Comparison of ENCODE assay signal across 14 cellular contexts in the genomic region with DNA sequence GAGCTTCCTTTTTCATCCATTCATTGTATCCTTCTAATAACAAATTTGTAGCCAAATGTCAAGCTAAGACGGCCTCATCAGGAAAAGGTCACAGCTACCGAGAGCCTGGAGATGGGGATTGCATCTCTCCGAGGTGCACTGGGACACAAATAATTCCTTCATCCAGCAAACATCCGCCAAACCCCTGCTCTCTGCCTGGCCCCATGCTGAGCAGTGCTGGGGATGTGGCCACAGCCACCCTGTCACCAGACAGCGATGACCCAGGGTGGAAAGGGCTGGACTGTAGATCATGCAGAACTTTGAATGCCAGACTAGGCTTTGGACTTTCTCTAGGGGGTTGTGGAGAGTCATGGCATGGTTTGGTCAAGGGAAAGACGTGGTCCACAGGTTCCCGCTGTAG. TPM values are rescaled to one million over a fixed set of nuclear protein-coding genes. Genes with fewer than 3 reads are reported as not detected.
A peak's percentile ranks its signal among the peaks of the same experiment; 100 is the strongest.
DNase-seq lines count a peak whose midpoint lies in the region; ATAC-seq, FAIRE-seq and TF ChIP-seq lines count a peak whose summit lies in the region.
"Had no signal": no experiment of that assay in that cellular context is flagged by ENCODE, and none has a peak within 500 bp of the region (broad histone marks: within the 10 kb centered on the region; RNA-seq: fewer than 3 reads in every experiment).

No MANE protein-coding gene starts in this region.

- H3K4me3 ChIP-seq in CD4-positive, alpha-beta memory T cell (ENCODE audit: low read length in 2 of 2) = no peak overlapping the region
- no peak overlapping the region for H3K4me3 ChIP-seq in H7 (ENCODE audit: insufficient read depth, low read depth, low read length)

- intact Hi-C loops in CD4-positive, alpha-beta memory T cell (cut with micrococcal nuclease) = loop anchor here (5.0 kb wide), 3 partner anchors 109 to 514 kb away; partner anchors contain the start of genes BCL3, POLR1G, PPP1R13L and RELB

- H3K4me1 Mint-ChIP-seq in CD4-positive, alpha-beta memory T cell = peaks cover 19 to 35% (median 27%) of the 10 kb centered on the region in 4 donors
- H3K4me1 Mint-ChIP-seq in HFFc6 (ENCODE audit: low read depth) (peaks cover 32% of the 10 kb centered on the region), naive B cell (peaks cover 33 to 40% (median 39%) of the 10 kb centered on the region in 3 donors)
- peaks cover 38% of the 10 kb centered on the region for H3K4me1 Mint-ChIP-seq in activated CD8-positive, alpha-beta T cell treated with anti-CD3 and anti-CD28 coated beads, Interleukin-2, amount 10 ng/mL, durations not matched to agents 7 days and 5 days (ENCODE audit: low read depth)

- POLR2A ChIA-PET in CD4-positive, alpha-beta memory T cell (lab: Charles Lee; ENCODE audit: partially characterized antibody) = no interaction called here
- POLR2A ChIA-PET in activated CD8-positive, alpha-beta T cell treated with anti-CD3 and anti-CD28 coated beads, Interleukin-2, amount 10 ng/mL, durations not matched to agents 7 days and 5 days (lab: Charles Lee) = interaction anchor here (1.2 kb wide), 1 partner anchor 13 kb away, joined by 5 read pairs; the partner anchor contains the start of gene APOE

- peaks cover 22% of the 10 kb centered on the region for H3K4me1 ChIP-seq in CD4-positive, alpha-beta memory T cell (ENCODE audit: insufficient read depth, low read length)

- no peak overlapping the region for H3K27ac ChIP-seq in CD4-positive, alpha-beta memory T cell (ENCODE audit: low read depth, low read length)
- H3K27ac ChIP-seq: cardiac muscle cell, spleen had no signal

- peaks cover 29 to 43% of the 10 kb centered on the region in 2 donors for H3K36me3 Mint-ChIP-seq in CD4-positive, alpha-beta memory T cell
- peaks cover 45% of the 10 kb centered on the region for H3K36me3 Mint-ChIP-seq in HFFc6 (ENCODE audit: low read depth)
- peaks cover 49% of the 10 kb centered on the region for H3K36me3 Mint-ChIP-seq in activated CD8-positive, alpha-beta T cell treated with anti-CD3 and anti-CD28 coated beads, Interleukin-2, amount 10 ng/mL, durations not matched to agents 7 days and 5 days (ENCODE audit: low read depth)
- H3K36me3 Mint-ChIP-seq in naive B cell = peaks cover 0 to 17% of the 10 kb centered on the region in 2 donors

- FAIRE-seq in D721Med (lab: Jason Lieb, UNC) = no peak

- peaks cover 38% of the 10 kb centered on the region for H3K36me3 ChIP-seq in CD4-positive, alpha-beta memory T cell (ENCODE audit: insufficient read depth, low read length)
- peaks cover 41% of the 10 kb centered on the region for H3K36me3 ChIP-seq in H7 (replicated peaks; ENCODE audit: control insufficient read depth, insufficient read depth, low read length)

- H3K4me3 Mint-ChIP-seq in CD4-positive, alpha-beta memory T cell = peak overlapping the region; percentile 52 to 94 (median 82)
- H3K4me3 Mint-ChIP-seq in HFFc6 (peak overlapping the region; percentile 91), naive B cell (peak overlapping the region; percentile 57 to 95 (median 86))
- peak overlapping the region; percentile 92 for H3K4me3 Mint-ChIP-seq in activated CD8-positive, alpha-beta T cell treated with anti-CD3 and anti-CD28 coated beads, Interleukin-2, amount 10 ng/mL, durations not matched to agents 7 days and 5 days

- no peaks in the 10 kb centered on the region for H3K27me3 Mint-ChIP-seq in CD4-positive, alpha-beta memory T cell
- H3K27me3 Mint-ChIP-seq in HFFc6 (ENCODE audit: insufficient read depth) = peaks cover 8% of the 10 kb centered on the region
- no peaks in the 10 kb centered on the region for H3K27me3 Mint-ChIP-seq in activated CD8-positive, alpha-beta T cell treated with anti-CD3 and anti-CD28 coated beads, Interleukin-2, amount 10 ng/mL, durations not matched to agents 7 days and 5 days (ENCODE audit: low read depth)
- H3K27me3 Mint-ChIP-seq in naive B cell = no peaks in the 10 kb centered on the region

- ATAC-seq in activated CD8-positive, alpha-beta T cell treated with anti-CD3 and anti-CD28 coated beads, Interleukin-2, amount 10 ng/mL, durations not matched to agents 7 days and 5 days = no peak
- no peak for ATAC-seq in naive B cell (ENCODE audit: low read depth in 2 of 2)

- TF ChIP-seq CTCF in HFFc6 (IDR thresholded peaks at IDR 0.05) = no peak
- no peak for TF ChIP-seq CTCF in D721Med (IDR thresholded peaks at IDR 0.05; ENCODE audit: insufficient read depth, missing control alignments)

- peaks cover 0 to 6% (median 0%) of the 10 kb centered on the region in 8 donors for H3K9me3 Mint-ChIP-seq in CD4-positive, alpha-beta memory T cell
- H3K9me3 Mint-ChIP-seq in HFFc6 (no peaks in the 10 kb centered on the region), naive B cell (peaks cover 0 to 4% (median 0%) of the 10 kb centered on the region in 7 donors)
- no peaks in the 10 kb centered on the region for H3K9me3 Mint-ChIP-seq in activated CD8-positive, alpha-beta T cell treated with anti-CD3 and anti-CD28 coated beads, Interleukin-2, amount 10 ng/mL, durations not matched to agents 7 days and 5 days (ENCODE audit: insufficient read depth)

- CTCF ChIA-PET in CD4-positive, alpha-beta memory T cell (lab: Charles Lee; ENCODE audit: partially characterized antibody) = interaction anchor here (1.0 to 1.5 kb wide), 3 partner anchors 10 to 59 kb away, joined by 3 to 5 read pairs (median 4); no protein-coding TSS in a partner anchor
- CTCF ChIA-PET in activated CD8-positive, alpha-beta T cell treated with anti-CD3 and anti-CD28 coated beads, Interleukin-2, amount 10 ng/mL, durations not matched to agents 7 days and 5 days (lab: Charles Lee) = interaction anchor here (0.7 to 1.6 kb wide), 3 partner anchors 10 to 238 kb away, joined by 3 to 4 read pairs (median 3); no protein-coding TSS in a partner anchor

- H3K27me3 ChIP-seq in CD4-positive, alpha-beta memory T cell (ENCODE audit: insufficient read depth, low read length) = no peaks in the 10 kb centered on the region
- no peaks in the 10 kb centered on the region for H3K27me3 ChIP-seq in H7 (ENCODE audit: control insufficient read depth, insufficient read depth, low read length)
- H3K27me3 ChIP-seq: cardiac muscle cell, spleen had no signal

- no peak for DNase-seq in CD4-positive, alpha-beta memory T cell
- DNase-seq in HFFc6 (no peak), naive B cell (no peak), D721Med (ENCODE audit: insufficient read length, low spot score) (no peak), NCI-H1105 (lab: John Stamatoyannopoulos, UW) (no peak), H7 (no peak), Ammon's horn (ENCODE audit: low spot score) (no peak)
- DNase-seq in activated CD8-positive, alpha-beta T cell treated with anti-CD3 and anti-CD28 coated beads, Interleukin-2, amount 10 ng/mL, durations not matched to agents 7 days and 5 days = no peak
- DNase-seq: NCI-H1105 treated with DMSO at 0.1 percent for 48 hours; NCI-H526 treated with DMSO at 0.1 percent for 48 hours; spleen; stimulated activated CD8-positive, alpha-beta memory T cell treated with anti-CD3 and anti-CD28 coated beads, Interleukin-4, amount 100 ng/mL, for 48 hours had no signal

- no peaks in the 10 kb centered on the region for H3K9me3 ChIP-seq in CD4-positive, alpha-beta memory T cell (ENCODE audit: control insufficient read depth in 1 of 2, low read length in 2 of 2)
- H3K9me3 ChIP-seq: spleen had no signal

- peak overlapping the region in 6 of 7 donors; percentile 53 to 93 (median 67) for H3K27ac Mint-ChIP-seq in CD4-positive, alpha-beta memory T cell
- H3K27ac Mint-ChIP-seq in HFFc6 (peak overlapping the region; percentile 79), naive B cell (peak overlapping the region in 4 of 6 donors; percentile 21 to 80 (median 46))
- H3K27ac Mint-ChIP-seq in activated CD8-positive, alpha-beta T cell treated with anti-CD3 and anti-CD28 coated beads, Interleukin-2, amount 10 ng/mL, durations not matched to agents 7 days and 5 days = peak overlapping the region; percentile 94

RNA-seq across cellular contexts. Expression of gene TOMM40, which starts 1.9 kb away (rescaled TPM):
- total RNA-seq in CD4-positive, alpha-beta memory T cell = 10 to 100 TPM; 32.8 to 34.6 TPM
- 10 to 100 TPM; 30.9 to 43.6 TPM for polyA plus RNA-seq in CD4-positive, alpha-beta memory T cell
- total RNA-seq in HFFc6 (2021; fragmentation: NEBNext Ultra II Directional; extraction: Animal tissue kit (Norgen Biotek cat#: 25700)) = 100 to 1,000 TPM in 1 of 6 experiments, 10 to 100 TPM in 5; 79.8 to 107 (median 92.2) TPM
- total RNA-seq in activated CD8-positive, alpha-beta T cell treated with anti-CD3 and anti-CD28 coated beads, Interleukin-2, amount 10 ng/mL, durations not matched to agents 7 days and 5 days = 10 to 100 TPM; 84.5 to 88.4 TPM
- 10 to 100 TPM; 21.3 to 36.2 (median 25.8) TPM for polyA plus RNA-seq in naive B cell (ENCODE audit: low read depth in 6 of 6)
- 160 and 204 TPM in 2 replicates for total RNA-seq in H7 (2014; rRNA removed; shearing (Covaris generic))

RNA-seq across cellular contexts. Expression of gene APOE, which starts 12.7 kb away (rescaled TPM):
- total RNA-seq in CD4-positive, alpha-beta memory T cell = 10 to 100 TPM in 1 of 2 experiments, 1 to 10 TPM in 1; 9.0 to 11.9 TPM
- polyA plus RNA-seq in CD4-positive, alpha-beta memory T cell = not detected
- 1 to 10 TPM; 1.9 to 6.5 (median 2.5) TPM for total RNA-seq in HFFc6 (2021; fragmentation: NEBNext Ultra II Directional; extraction: Animal tissue kit (Norgen Biotek cat#: 25700))
- under 1 TPM; 0.68 to 0.89 TPM for total RNA-seq in activated CD8-positive, alpha-beta T cell treated with anti-CD3 and anti-CD28 coated beads, Interleukin-2, amount 10 ng/mL, durations not matched to agents 7 days and 5 days
- not detected for polyA plus RNA-seq in naive B cell (ENCODE audit: low read depth in 6 of 6)
- total RNA-seq in H7 (2014; rRNA removed; shearing (Covaris generic)) = 826 and 994 TPM in 2 replicates

RNA-seq across cellular contexts. Expression of gene APOC1, which starts 21.5 kb away (rescaled TPM):
- total RNA-seq in CD4-positive, alpha-beta memory T cell = 1 to 10 TPM; 6.4 to 7.0 TPM
- not detected for polyA plus RNA-seq in CD4-positive, alpha-beta memory T cell
- total RNA-seq in HFFc6 (2021; fragmentation: NEBNext Ultra II Directional; extraction: Animal tissue kit (Norgen Biotek cat#: 25700)) = 1 to 10 TPM in 5 of 6 experiments, not detected in 1; 1.4 to 6.8 (median 2.4) TPM
- not detected for total RNA-seq in activated CD8-positive, alpha-beta T cell treated with anti-CD3 and anti-CD28 coated beads, Interleukin-2, amount 10 ng/mL, durations not matched to agents 7 days and 5 days
- polyA plus RNA-seq in naive B cell (ENCODE audit: low read depth in 6 of 6) = not detected
- 65.6 and 139 TPM in 2 replicates for total RNA-seq in H7 (2014; rRNA removed; shearing (Covaris generic))

RNA-seq across cellular contexts. Expression of gene NECTIN2, which starts 46.8 kb away (rescaled TPM):
- total RNA-seq in CD4-positive, alpha-beta memory T cell = 1 to 10 TPM in 1 of 2 experiments, under 1 TPM in 1; 0.84 to 1.7 TPM
- under 1 TPM in 1 of 2 donors, not detected in 1; 0.11 TPM for polyA plus RNA-seq in CD4-positive, alpha-beta memory T cell
- total RNA-seq in HFFc6 (2021; fragmentation: NEBNext Ultra II Directional; extraction: Animal tissue kit (Norgen Biotek cat#: 25700)) = 100 to 1,000 TPM; 126 to 152 (median 148) TPM
- total RNA-seq in activated CD8-positive, alpha-beta T cell treated with anti-CD3 and anti-CD28 coated beads, Interleukin-2, amount 10 ng/mL, durations not matched to agents 7 days and 5 days = under 1 TPM; 0.26 to 0.31 TPM
- not detected for polyA plus RNA-seq in naive B cell (ENCODE audit: low read depth in 6 of 6)
- 152 and 207 TPM in 2 replicates for total RNA-seq in H7 (2014; rRNA removed; shearing (Covaris generic))

RNA-seq across cellular contexts. Expression of gene APOC4, which starts 49.1 kb away (rescaled TPM):
- not detected for total RNA-seq in CD4-positive, alpha-beta memory T cell
- polyA plus RNA-seq in CD4-positive, alpha-beta memory T cell = not detected
- total RNA-seq in HFFc6 (2021; fragmentation: NEBNext Ultra II Directional; extraction: Animal tissue kit (Norgen Biotek cat#: 25700)) = not detected
- total RNA-seq in activated CD8-positive, alpha-beta T cell treated with anti-CD3 and anti-CD28 coated beads, Interleukin-2, amount 10 ng/mL, durations not matched to agents 7 days and 5 days = not detected
- polyA plus RNA-seq in naive B cell (ENCODE audit: low read depth in 6 of 6) = not detected
- not detected in 2 replicates for total RNA-seq in H7 (2014; rRNA removed; shearing (Covaris generic))
- total RNA-seq: cardiac muscle cell, fibroblast of lung, spleen had no signal
- polyA plus RNA-seq: cardiac muscle cell, fibroblast of lung had no signal

Comparison
In these comparisons a context has a peak if more than half of its experiments do, and no peak if none do; other contexts are left out.
1. RNA of gene APOE, which starts 12.7 kb away (total RNA-seq): 826 to 994 TPM in H7; 9.0 to 11.9 TPM in CD4-positive, alpha-beta memory T cell, 1.9 to 6.5 TPM in HFFc6 and 0.68 to 0.89 TPM in activated CD8-positive, alpha-beta T cell treated with anti-CD3 and anti-CD28 coated beads, Interleukin-2, amount 10 ng/mL, durations not matched to agents 7 days and 5 days; every median in the first group is over 10 times any median in the second.
2. Peak in every context shown above with its lines, with median percentiles within 50 percentile points of each other: H3K27ac Mint-ChIP-seq and H3K4me3 Mint-ChIP-seq.